ENCODE assay signal across 19 cellular contexts in genomic region chr9:136572596-136573313, GRCh38. TPM values are rescaled to one million over a fixed set of nuclear protein-coding genes. Genes with fewer than 3 reads are reported as not detected.
DNase-seq lines count a peak whose midpoint lies in the region; ATAC-seq and TF ChIP-seq lines count a peak whose summit lies in the region.
"Had no signal": no experiment of that assay in that cellular context is flagged by ENCODE, and none has a peak within 500 bp of the region (broad histone marks: within the 10 kb centered on the region; RNA-seq: fewer than 3 reads in every experiment).

No MANE protein-coding gene starts in this region.

- H3K4me3 ChIP-seq in HEK293 (ENCODE audit: low read depth, low read length) (no peak overlapping the region), iPS-18c (ENCODE audit: insufficient read depth, low read depth, low read length) (peak overlapping the region; percentile 21; the same call in 1 of the 2 replicates), PC-3 (ENCODE audit: low read length) (no peak overlapping the region)
- H3K4me3 ChIP-seq: pancreas, Peyer's patch had no signal

- POLR2A ChIA-PET in HEK293 (lab: Yijun Ruan, JAX) (interaction anchor here (0.6 to 1.3 kb wide), 2 partner anchors 8 to 665 kb away, joined by 3 read pairs; partner anchors contain the start of gene CAMSAP1), PC-3 (lab: Charles Lee; ENCODE audit: unreplicated experiment) (no interaction called here)

- no peaks in the 10 kb centered on the region for H3K36me3 Mint-ChIP-seq in central memory CD8-positive, alpha-beta T cell (ENCODE audit: insufficient read depth)
- H3K36me3 Mint-ChIP-seq in progenitor cell of endocrine pancreas (ENCODE audit: insufficient read depth): no peaks in the 10 kb centered on the region
- H3K36me3 Mint-ChIP-seq: activated CD8-positive, alpha-beta memory T cell treated with anti-CD3 and anti-CD28 coated beads, Interleukin-2, amount 10 ng/mL, durations not matched to agents 7 days and 5 days had no signal

- no peak overlapping the region for H3K27ac Mint-ChIP-seq in central memory CD8-positive, alpha-beta T cell (ENCODE audit: low read depth)
- peak overlapping the region; percentile 43 for H3K27ac Mint-ChIP-seq in progenitor cell of endocrine pancreas
- H3K27ac Mint-ChIP-seq: activated B cell treated with CpG ODN at 0.5 μM for 24 hours; activated CD8-positive, alpha-beta memory T cell treated with anti-CD3 and anti-CD28 coated beads, Interleukin-2, amount 10 ng/mL, durations not matched to agents 7 days and 5 days; HFFc6; stimulated activated naive CD8-positive, alpha-beta T cell treated with anti-CD3 and anti-CD28 coated beads, Interleukin-15, amount 100 ng/mL, for 72 hours had no signal

- no peaks in the 10 kb centered on the region for H3K36me3 ChIP-seq in HEK293 (ENCODE audit: control insufficient read depth in 2 of 2, insufficient read depth in 1 of 2, low read length in 2 of 2)
- no peaks in the 10 kb centered on the region for H3K36me3 ChIP-seq in PC-3 (ENCODE audit: low read depth, low read length)
- H3K36me3 ChIP-seq: pancreas, Peyer's patch had no signal

- no peaks in the 10 kb centered on the region for H3K9me2 ChIP-seq in PC-3 (replicated peaks; ENCODE audit: low read length)

- H3K79me2 ChIP-seq in PC-3 (ENCODE audit: low read length): no peaks in the 10 kb centered on the region

- H4K20me1 ChIP-seq in PC-3 (ENCODE audit: low read length): no peaks in the 10 kb centered on the region

- H3K27me3 ChIP-seq in PC-3 (ENCODE audit: low read length): no peaks in the 10 kb centered on the region
- H3K27me3 ChIP-seq: pancreas, Peyer's patch had no signal

- peak; percentile 65 for ATAC-seq in central memory CD8-positive, alpha-beta T cell (replicated peaks; ENCODE audit: extremely low read depth, poor library complexity, severe bottlenecking)
- ATAC-seq in HG03457 (IDR thresholded peaks at IDR 0.05; ENCODE audit: unreplicated experiment) (no peak), HG02642 (IDR thresholded peaks at IDR 0.05; ENCODE audit: poor library complexity, unreplicated experiment) (no peak), PC-3 (no peak)
- ATAC-seq: activated CD8-positive, alpha-beta memory T cell treated with anti-CD3 and anti-CD28 coated beads, Interleukin-2, amount 10 ng/mL, durations not matched to agents 7 days and 5 days; stimulated activated naive CD8-positive, alpha-beta T cell treated with anti-CD3 and anti-CD28 coated beads, Interleukin-15, amount 100 ng/mL, for 72 hours had no signal

- H3K27ac ChIP-seq in HEK293 (ENCODE audit: extremely low read depth, low read depth, low read length) (no peak overlapping the region), PC-3 (ENCODE audit: low read length) (no peak overlapping the region)
- H3K27ac ChIP-seq: C4-2B, HL-60, Peyer's patch had no signal

- H3K4me1 ChIP-seq in HEK293 (ENCODE audit: control insufficient read depth, insufficient read depth, low read length) (no peaks in the 10 kb centered on the region), PC-3 (ENCODE audit: insufficient read depth, low read length) (peaks cover 20% of the 10 kb centered on the region)

- H3K9ac ChIP-seq in PC-3 (ENCODE audit: low read length): no peak overlapping the region

- no peaks in the 10 kb centered on the region for H3K9me3 Mint-ChIP-seq in central memory CD8-positive, alpha-beta T cell
- H3K9me3 Mint-ChIP-seq in progenitor cell of endocrine pancreas (ENCODE audit: low read depth): no peaks in the 10 kb centered on the region
- H3K9me3 Mint-ChIP-seq: activated B cell treated with CpG ODN at 0.5 μM for 24 hours, HFFc6 had no signal

- no peak overlapping the region for H3K4me2 ChIP-seq in PC-3 (ENCODE audit: low read length)

- no TSS peak for BruUV-seq in PC-3 (replicated peaks; lab: Mats Ljungman, UMichigan)

- no peaks in the 10 kb centered on the region for H3K27me3 Mint-ChIP-seq in central memory CD8-positive, alpha-beta T cell
- peaks cover 13% of the 10 kb centered on the region for H3K27me3 Mint-ChIP-seq in progenitor cell of endocrine pancreas
- H3K27me3 Mint-ChIP-seq: activated B cell treated with CpG ODN at 0.5 μM for 24 hours; stimulated activated naive CD8-positive, alpha-beta T cell treated with anti-CD3 and anti-CD28 coated beads, Interleukin-15, amount 100 ng/mL, for 72 hours had no signal

- no peak for DNase-seq in central memory CD8-positive, alpha-beta T cell (ENCODE audit: low spot score in 2 of 2)
- DNase-seq in progenitor cell of endocrine pancreas (ENCODE audit: low spot score, unreplicated experiment) (no peak), NCI-H226 (no peak), PC-3 (no peak)
- DNase-seq: activated B cell treated with CpG ODN at 0.5 μM for 24 hours; activated CD8-positive, alpha-beta memory T cell treated with anti-CD3 and anti-CD28 coated beads, Interleukin-2, amount 10 ng/mL, durations not matched to agents 7 days and 5 days; activated effector memory CD4-positive, alpha-beta T cell treated with anti-CD3 and anti-CD28 coated beads, Interleukin-2, amount 50 U/mL, for 16 hours; HFFc6; NCI-H1694; NCI-H524; Peyer's patch; stimulated activated naive CD8-positive, alpha-beta T cell treated with anti-CD3 and anti-CD28 coated beads, Interleukin-15, amount 100 ng/mL, for 72 hours had no signal

- CTCF ChIA-PET in HEK293 (lab: Yijun Ruan, JAX): interaction anchor here (0.7 to 1.2 kb wide), 3 partner anchors 71 to 99 kb away, joined by 3 to 6 read pairs (median 4); no protein-coding TSS in a partner anchor
- CTCF ChIA-PET in PC-3 (lab: Charles Lee): no interaction called here

- no peak overlapping the region for H2AFZ ChIP-seq in PC-3 (ENCODE audit: low read length)

- no peaks in the 10 kb centered on the region for H3K9me3 ChIP-seq in HEK293 (ENCODE audit: control insufficient read depth, insufficient read depth, low read depth, low read length)
- no peaks in the 10 kb centered on the region for H3K9me3 ChIP-seq in iPS-18c (ENCODE audit: control insufficient read depth, insufficient read depth, low read length)
- H3K9me3 ChIP-seq in PC-3 (ENCODE audit: low read length): no peaks in the 10 kb centered on the region
- H3K9me3 ChIP-seq: pancreas, Peyer's patch had no signal

- TF ChIP-seq CTCF in HEK293 (tag by site-specific recombination; IDR thresholded peaks at IDR 0.05) (no peak), progenitor cell of endocrine pancreas (IDR thresholded peaks at IDR 0.05; ENCODE audit: unreplicated experiment) (no peak), PC-3 (conservative IDR thresholded peaks at IDR 0.05; ENCODE audit: low read depth, low read length) (no peak)

- no peaks in the 10 kb centered on the region for H3F3A ChIP-seq in PC-3 (ENCODE audit: low read length, unreplicated experiment)

- intact Hi-C loops in PC-3 (cut with micrococcal nuclease): no loop called here

- no peak overlapping the region for H3K4me3 Mint-ChIP-seq in central memory CD8-positive, alpha-beta T cell
- no peak overlapping the region for H3K4me3 Mint-ChIP-seq in progenitor cell of endocrine pancreas (ENCODE audit: low read depth)
- H3K4me3 Mint-ChIP-seq: activated B cell treated with CpG ODN at 0.5 μM for 24 hours; activated CD8-positive, alpha-beta memory T cell treated with anti-CD3 and anti-CD28 coated beads, Interleukin-2, amount 10 ng/mL, durations not matched to agents 7 days and 5 days; HFFc6; stimulated activated naive CD8-positive, alpha-beta T cell treated with anti-CD3 and anti-CD28 coated beads, Interleukin-15, amount 100 ng/mL, for 72 hours had no signal

- peaks cover 7% of the 10 kb centered on the region for H3K4me1 Mint-ChIP-seq in central memory CD8-positive, alpha-beta T cell
- peaks cover 25% of the 10 kb centered on the region for H3K4me1 Mint-ChIP-seq in progenitor cell of endocrine pancreas (ENCODE audit: low read depth)
- H3K4me1 Mint-ChIP-seq: stimulated activated naive CD8-positive, alpha-beta T cell treated with anti-CD3 and anti-CD28 coated beads, Interleukin-15, amount 100 ng/mL, for 72 hours had no signal

TF ChIP-seq in HEK293, 187 proteins besides CTCF, POLR2A, EP300 and RAD21 (continues in another document):
- no peak for TF ChIP-seq KLF9 (tag by site-specific recombination; IDR thresholded peaks at IDR 0.05; ENCODE audit: low read depth)
- peak; percentile 83 for TF ChIP-seq KLF1 (tag by site-specific recombination; IDR thresholded peaks at IDR 0.05)
- no peak for TF ChIP-seq ZNF114 (tag by site-specific recombination; IDR thresholded peaks at IDR 0.05)
- no peak for TF ChIP-seq PRDM4 (tag by site-specific recombination; IDR thresholded peaks at IDR 0.05)
- no peak for TF ChIP-seq ZNF155 (tag by site-specific recombination; IDR thresholded peaks at IDR 0.05)
- TF ChIP-seq ZBTB48 (tag by site-specific recombination; IDR thresholded peaks at IDR 0.05): peak; percentile 51; the same call in 1 of the 2 replicates
- 0 out of 2 replicates have a peak, but pooled peaks have one; percentile 8 for TF ChIP-seq KLF17 (tag by site-specific recombination; IDR thresholded peaks at IDR 0.05)
- TF ChIP-seq ZIC2 (tag by site-specific recombination; IDR thresholded peaks at IDR 0.05): no peak
- TF ChIP-seq ZNF433 (tag by site-specific recombination; IDR thresholded peaks at IDR 0.05; ENCODE audit: low read depth): no peak

RNA-seq across cellular contexts. Expression of gene NOTCH1, which starts 26.9 kb away (rescaled TPM):
- total RNA-seq in progenitor cell of endocrine pancreas (109 and 130 TPM in 2 replicates), PC-3 (2014; rRNA removed) (14.3 and 20.8 TPM in 2 replicates)
